1 cellular context compared by ENCODE assay signal in genomic region chr19:24033308-24033961, GRCh38.
TF ChIP-seq lines count a peak whose summit lies in the region.

No MANE protein-coding gene starts in this region.

TF ChIP-seq in HepG2, 621 proteins besides CTCF, POLR2A, EP300 and RAD21 (continued from another document and continues in another):
- TF ChIP-seq, protein P1, sequence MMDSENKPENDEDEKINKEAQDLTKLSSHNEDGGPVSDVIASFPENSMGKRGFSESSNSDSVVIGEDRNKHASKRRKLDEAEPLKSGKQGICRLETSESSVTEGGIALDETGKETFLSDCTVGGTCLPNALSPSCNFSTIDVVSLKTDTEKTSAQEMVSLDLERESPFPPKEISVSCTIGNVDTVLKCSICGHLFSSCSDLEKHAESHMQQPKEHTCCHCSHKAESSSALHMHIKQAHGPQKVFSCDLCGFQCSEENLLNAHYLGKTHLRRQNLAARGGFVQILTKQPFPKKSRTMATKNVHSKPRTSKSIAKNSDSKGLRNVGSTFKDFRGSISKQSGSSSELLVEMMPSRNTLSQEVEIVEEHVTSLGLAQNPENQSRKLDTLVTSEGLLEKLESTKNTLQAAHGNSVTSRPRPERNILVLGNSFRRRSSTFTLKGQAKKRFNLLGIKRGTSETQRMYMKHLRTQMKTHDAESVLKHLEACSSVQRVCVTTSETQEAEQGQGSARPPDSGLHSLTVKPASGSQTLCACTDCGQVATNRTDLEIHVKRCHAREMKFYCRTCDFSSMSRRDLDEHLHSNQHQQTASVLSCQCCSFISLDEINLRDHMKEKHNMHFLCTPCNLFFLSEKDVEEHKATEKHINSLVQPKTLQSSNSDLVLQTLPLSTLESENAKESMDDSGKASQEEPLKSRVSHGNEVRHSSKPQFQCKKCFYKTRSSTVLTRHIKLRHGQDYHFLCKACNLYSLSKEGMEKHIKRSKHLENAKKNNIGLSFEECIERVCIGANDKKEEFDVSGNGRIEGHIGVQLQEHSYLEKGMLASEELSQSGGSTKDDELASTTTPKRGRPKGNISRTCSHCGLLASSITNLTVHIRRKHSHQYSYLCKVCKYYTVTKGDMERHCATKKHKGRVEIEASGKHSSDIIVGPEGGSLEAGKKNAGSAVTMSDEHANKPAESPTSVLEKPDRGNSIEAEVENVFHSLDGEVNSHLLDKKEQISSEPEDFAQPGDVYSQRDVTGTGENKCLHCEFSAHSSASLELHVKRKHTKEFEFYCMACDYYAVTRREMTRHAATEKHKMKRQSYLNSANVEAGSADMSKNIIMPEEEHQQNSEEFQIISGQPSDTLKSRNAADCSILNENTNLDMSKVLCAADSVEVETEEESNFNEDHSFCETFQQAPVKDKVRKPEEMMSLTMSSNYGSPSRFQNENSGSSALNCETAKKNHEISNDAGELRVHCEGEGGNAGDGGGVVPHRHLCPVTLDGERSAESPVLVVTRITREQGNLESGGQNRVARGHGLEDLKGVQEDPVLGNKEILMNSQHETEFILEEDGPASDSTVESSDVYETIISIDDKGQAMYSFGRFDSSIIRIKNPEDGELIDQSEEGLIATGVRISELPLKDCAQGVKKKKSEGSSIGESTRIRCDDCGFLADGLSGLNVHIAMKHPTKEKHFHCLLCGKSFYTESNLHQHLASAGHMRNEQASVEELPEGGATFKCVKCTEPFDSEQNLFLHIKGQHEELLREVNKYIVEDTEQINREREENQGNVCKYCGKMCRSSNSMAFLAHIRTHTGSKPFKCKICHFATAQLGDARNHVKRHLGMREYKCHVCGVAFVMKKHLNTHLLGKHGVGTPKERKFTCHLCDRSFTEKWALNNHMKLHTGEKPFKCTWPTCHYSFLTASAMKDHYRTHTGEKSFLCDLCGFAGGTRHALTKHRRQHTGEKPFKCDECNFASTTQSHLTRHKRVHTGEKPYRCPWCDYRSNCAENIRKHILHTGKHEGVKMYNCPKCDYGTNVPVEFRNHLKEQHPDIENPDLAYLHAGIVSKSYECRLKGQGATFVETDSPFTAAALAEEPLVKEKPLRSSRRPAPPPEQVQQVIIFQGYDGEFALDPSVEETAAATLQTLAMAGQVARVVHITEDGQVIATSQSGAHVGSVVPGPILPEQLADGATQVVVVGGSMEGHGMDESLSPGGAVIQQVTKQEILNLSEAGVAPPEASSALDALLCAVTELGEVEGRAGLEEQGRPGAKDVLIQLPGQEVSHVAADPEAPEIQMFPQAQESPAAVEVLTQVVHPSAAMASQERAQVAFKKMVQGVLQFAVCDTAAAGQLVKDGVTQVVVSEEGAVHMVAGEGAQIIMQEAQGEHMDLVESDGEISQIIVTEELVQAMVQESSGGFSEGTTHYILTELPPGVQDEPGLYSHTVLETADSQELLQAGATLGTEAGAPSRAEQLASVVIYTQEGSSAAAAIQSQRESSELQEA (CRISPR knock-in tag; IDR thresholded peaks at IDR 0.05; ENCODE audit: not compliant biosample characterization): peak; percentile 43
- TF ChIP-seq ZSCAN22 (CRISPR knock-in tag; IDR thresholded peaks at IDR 0.05) (no peak), ZNF468 (CRISPR knock-in tag; IDR thresholded peaks at IDR 0.05) (peak; percentile 79; the same call in 1 of the 2 replicates), ZNF891 (CRISPR knock-in tag; IDR thresholded peaks at IDR 0.05) (0 out of 2 replicates have a peak, but pooled peaks have one; percentile 39), YEATS2 (CRISPR knock-in tag; IDR thresholded peaks at IDR 0.05; ENCODE audit: borderline replicate concordance) (peak; percentile 54; the same call in 1 of the 2 replicates), ZBTB44 (CRISPR knock-in tag; IDR thresholded peaks at IDR 0.05) (no peak), ZNF280D (CRISPR knock-in tag; IDR thresholded peaks at IDR 0.05) (peak; percentile 75; the same call in 1 of the 2 replicates), ZBTB40 (IDR thresholded peaks at IDR 0.05) (no peak), ZBTB40 (CRISPR knock-in tag; IDR thresholded peaks at IDR 0.05) (no peak; the same call in 1 of the 2 replicates), PRPF4 (IDR thresholded peaks at IDR 0.05; ENCODE audit: low read depth, low read length, poor library complexity, severe bottlenecking) (no peak), LRRFIP1 (CRISPR knock-in tag; conservative IDR thresholded peaks at IDR 0.05) (no peak), SRSF1 (optimal IDR thresholded peaks at IDR 0.05; ENCODE audit: low read depth, low read length) (peak; percentile 85), ZBTB46 (CRISPR knock-in tag; IDR thresholded peaks at IDR 0.05; ENCODE audit: borderline replicate concordance) (no peak), ZNF839 (CRISPR knock-in tag; IDR thresholded peaks at IDR 0.05; ENCODE audit: borderline replicate concordance) (no peak), ZNF552 (CRISPR knock-in tag; IDR thresholded peaks at IDR 0.05; ENCODE audit: borderline replicate concordance) (no peak), ZNF780A (CRISPR knock-in tag; IDR thresholded peaks at IDR 0.05) (no peak), ZNF879 (CRISPR knock-in tag; IDR thresholded peaks at IDR 0.05) (no peak), ZBTB20 (CRISPR knock-in tag; IDR thresholded peaks at IDR 0.05; ENCODE audit: borderline replicate concordance, low read depth) (no peak), HMGA1 (CRISPR knock-in tag; conservative IDR thresholded peaks at IDR 0.05) (no peak), FOXK2 (IDR thresholded peaks at IDR 0.05) (no peak), CC2D1A (CRISPR knock-in tag; IDR thresholded peaks at IDR 0.05) (no peak)
- TF ChIP-seq, protein P2, sequence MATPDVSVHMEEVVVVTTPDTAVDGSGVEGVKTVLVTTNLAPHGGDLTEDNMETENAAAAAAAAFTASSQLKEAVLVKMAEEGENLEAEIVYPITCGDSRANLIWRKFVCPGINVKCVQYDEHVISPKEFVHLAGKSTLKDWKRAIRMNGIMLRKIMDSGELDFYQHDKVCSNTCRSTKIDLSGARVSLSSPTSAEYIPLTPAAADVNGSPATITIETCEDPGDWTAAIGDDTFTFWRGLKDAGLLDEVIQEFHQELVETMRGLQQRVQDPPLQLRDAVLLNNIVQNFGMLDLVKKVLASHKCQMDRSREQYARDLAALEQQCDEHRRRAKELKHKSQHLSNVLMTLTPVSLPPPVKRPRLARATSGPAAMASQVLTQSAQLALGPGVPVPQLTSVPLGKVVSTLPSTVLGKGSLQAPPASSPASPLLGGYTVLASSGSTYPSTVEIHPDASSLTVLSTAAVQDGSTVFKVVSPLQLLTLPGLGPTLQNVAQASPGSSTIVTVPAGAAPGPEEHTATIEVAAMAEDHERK (CRISPR knock-in tag; IDR thresholded peaks at IDR 0.05; ENCODE audit: low read depth): no peak
